Comparison of ENCODE assay signal across 18 cellular contexts in genomic region chr6:82185948-82186347, GRCh38.
"Had no signal": no experiment of that assay in that cellular context is flagged by ENCODE, and none has a peak within 500 bp of the region (broad histone marks: within the 10 kb centered on the region; RNA-seq: fewer than 3 reads in every experiment).

No MANE protein-coding gene starts in this region.

- H3K4me3 ChIP-seq: hepatocyte had no signal

- H2AFZ ChIP-seq: hepatocyte had no signal

- H3K79me2 ChIP-seq: hepatocyte had no signal

- H3K9me3 Mint-ChIP-seq: activated CD4-positive, alpha-beta memory T cell treated with anti-CD3 and anti-CD28 coated beads for 36 hours; activated T-cell treated with anti-CD3 and anti-CD28 coated beads, Interleukin-2, amount 50 U/mL, for 24 hours; dendritic cell treated with granulocyte-macrophage colony-stimulating factor and Interleukin-4, amounts not matched to agents 40 ng/mL and 50 ng/mL, for 4 days; effector memory CD8-positive, alpha-beta T cell; natural killer cell; stimulated activated naive CD8-positive, alpha-beta T cell treated with anti-CD3 and anti-CD28 coated beads, Interleukin-15, amount 100 ng/mL, for 72 hours; type B pancreatic cell had no signal

- DNase-seq: activated CD4-positive, alpha-beta memory T cell treated with anti-CD3 and anti-CD28 coated beads for 36 hours; activated gamma-delta T cell; activated T-cell treated with anti-CD3 and anti-CD28 coated beads, Interleukin-2, amount 50 U/mL, for 24 hours; cerebellar nuclear complex; effector memory CD8-positive, alpha-beta T cell; kidney; mesendoderm; natural killer cell; stimulated activated CD4-positive, alpha-beta T cell treated with anti-CD3 and anti-CD28 coated beads, Interleukin-1b, Interleukin-23, amount 100 ng/mL, for 48 hours; stimulated activated naive CD8-positive, alpha-beta T cell treated with anti-CD3 and anti-CD28 coated beads, Interleukin-15, amount 100 ng/mL, for 72 hours; T-helper 1 cell had no signal

- H3K9me3 ChIP-seq: neutrophil had no signal

- H3K4me3 Mint-ChIP-seq: activated CD4-positive, alpha-beta memory T cell treated with anti-CD3 and anti-CD28 coated beads for 36 hours; activated naive CD8-positive, alpha-beta T cell; activated T-cell treated with anti-CD3 and anti-CD28 coated beads, Interleukin-2, amount 50 U/mL, for 24 hours; dendritic cell treated with granulocyte-macrophage colony-stimulating factor and Interleukin-4, amounts not matched to agents 40 ng/mL and 50 ng/mL, for 4 days; effector memory CD8-positive, alpha-beta T cell; natural killer cell; stimulated activated naive CD8-positive, alpha-beta T cell treated with anti-CD3 and anti-CD28 coated beads, Interleukin-15, amount 100 ng/mL, for 72 hours; type B pancreatic cell had no signal

- H3K27ac ChIP-seq: epithelial cell of prostate, hepatocyte, neutrophil, VCaP had no signal

- H3K27me3 ChIP-seq: hepatocyte, neutrophil had no signal

- H3K27ac Mint-ChIP-seq: activated CD4-positive, alpha-beta memory T cell treated with anti-CD3 and anti-CD28 coated beads for 36 hours; activated naive CD8-positive, alpha-beta T cell; activated T-cell treated with anti-CD3 and anti-CD28 coated beads, Interleukin-2, amount 50 U/mL, for 24 hours; dendritic cell treated with granulocyte-macrophage colony-stimulating factor and Interleukin-4, amounts not matched to agents 40 ng/mL and 50 ng/mL, for 4 days; type B pancreatic cell had no signal

- H3K4me1 Mint-ChIP-seq: natural killer cell; stimulated activated naive CD8-positive, alpha-beta T cell treated with anti-CD3 and anti-CD28 coated beads, Interleukin-15, amount 100 ng/mL, for 72 hours had no signal

- H3K27me3 Mint-ChIP-seq: activated CD4-positive, alpha-beta memory T cell treated with anti-CD3 and anti-CD28 coated beads for 36 hours; activated naive CD8-positive, alpha-beta T cell; activated T-cell treated with anti-CD3 and anti-CD28 coated beads, Interleukin-2, amount 50 U/mL, for 24 hours; dendritic cell treated with granulocyte-macrophage colony-stimulating factor and Interleukin-4, amounts not matched to agents 40 ng/mL and 50 ng/mL, for 4 days; effector memory CD8-positive, alpha-beta T cell; stimulated activated naive CD8-positive, alpha-beta T cell treated with anti-CD3 and anti-CD28 coated beads, Interleukin-15, amount 100 ng/mL, for 72 hours; type B pancreatic cell had no signal

- H3K4me2 ChIP-seq: hepatocyte had no signal
